Comparison of ENCODE assay signal across 19 cellular contexts in genomic region chr22:47022475-47022874, GRCh38.
"Had no signal": no experiment of that assay in that cellular context is flagged by ENCODE, and none has a peak within 500 bp of the region (broad histone marks: within the 10 kb centered on the region; RNA-seq: fewer than 3 reads in every experiment).

No MANE protein-coding gene starts in this region.

- H3K4me3 Mint-ChIP-seq: activated naive CD4-positive, alpha-beta T cell treated with anti-CD3 and anti-CD28 coated beads, Interleukin-2, amount 50 U/mL, for 24 hours; mesothelial cell of epicardium; natural killer cell treated with Interleukin-12 subunit alpha and Interleukin-12 subunit beta and Interleukin-15 and Interleukin-18, amount 100 ng/mL, for 72 hours had no signal

- H3K27ac ChIP-seq: suprapubic skin, transverse colon had no signal

- H3K9me3 ChIP-seq: suprapubic skin, transverse colon had no signal

- H3K36me3 Mint-ChIP-seq: natural killer cell treated with Interleukin-12 subunit alpha and Interleukin-12 subunit beta and Interleukin-15 and Interleukin-18, amount 100 ng/mL, for 72 hours had no signal

- H3K4me1 ChIP-seq: suprapubic skin, transverse colon had no signal

- ATAC-seq: left lobe of liver; natural killer cell treated with Interleukin-12 subunit alpha and Interleukin-12 subunit beta and Interleukin-15 and Interleukin-18, amount 100 ng/mL, for 72 hours; SK-N-SH treated with all-trans-retinoic acid at 6 μM for 48 hours had no signal

- H3K27me3 ChIP-seq: suprapubic skin, transverse colon had no signal

- H3K4me3 ChIP-seq: lung, smooth muscle cell, suprapubic skin, transverse colon had no signal

- H3K4me2 ChIP-seq: smooth muscle cell had no signal

- DNase-seq: activated CD4-positive, alpha-beta T cell treated with anti-CD3 and anti-CD28 coated beads, Interleukin-2, amount 50 U/mL, for 4 hours; amniotic stem cell; effector CD4-positive, alpha-beta T cell; SIG-M5; stimulated activated CD8-positive, alpha-beta memory T cell treated with anti-CD3 and anti-CD28 coated beads, Interleukin-4, amount 100 ng/mL, for 48 hours; stimulated activated naive CD4-positive, alpha-beta T cell treated with Interleukin-2 at 50 U/mL for 16 hours; T-helper 1 cell; T1000; transverse colon had no signal

- H3K9me3 Mint-ChIP-seq: activated naive CD4-positive, alpha-beta T cell treated with anti-CD3 and anti-CD28 coated beads, Interleukin-2, amount 50 U/mL, for 24 hours; natural killer cell treated with Interleukin-12 subunit alpha and Interleukin-12 subunit beta and Interleukin-15 and Interleukin-18, amount 100 ng/mL, for 72 hours had no signal

- FAIRE-seq: frontal cortex, kidney had no signal

- H3K27ac Mint-ChIP-seq: activated naive CD4-positive, alpha-beta T cell treated with anti-CD3 and anti-CD28 coated beads, Interleukin-2, amount 50 U/mL, for 24 hours; mesothelial cell of epicardium; natural killer cell treated with Interleukin-12 subunit alpha and Interleukin-12 subunit beta and Interleukin-15 and Interleukin-18, amount 100 ng/mL, for 72 hours had no signal

- H3K27me3 Mint-ChIP-seq: activated naive CD4-positive, alpha-beta T cell treated with anti-CD3 and anti-CD28 coated beads, Interleukin-2, amount 50 U/mL, for 24 hours; natural killer cell treated with Interleukin-12 subunit alpha and Interleukin-12 subunit beta and Interleukin-15 and Interleukin-18, amount 100 ng/mL, for 72 hours had no signal

- H3K36me3 ChIP-seq: suprapubic skin, transverse colon had no signal

- H3K4me1 Mint-ChIP-seq: mesothelial cell of epicardium had no signal
